ENCODE assay signal across 27 cellular contexts in genomic region chr1:162456324-162456723, GRCh38. TPM values are rescaled to one million over a fixed set of nuclear protein-coding genes. Genes with fewer than 3 reads are reported as not detected.
"Had no signal": no experiment of that assay in that cellular context is flagged by ENCODE, and none has a peak within 500 bp of the region (broad histone marks: within the 10 kb centered on the region; RNA-seq: fewer than 3 reads in every experiment).

No MANE protein-coding gene starts in this region.

- H3K4me1 Mint-ChIP-seq: activated naive CD8-positive, alpha-beta T cell treated with anti-CD3 and anti-CD28 coated beads, Interleukin-2, amount 50 U/mL, for 24 hours; immature natural killer cell; neural crest cell; stimulated activated effector memory CD8-positive, alpha-beta T cell treated with anti-CD3 and anti-CD28 coated beads, Interleukin-12 subunit alpha, Interleukin-12 subunit beta, amount 100 ng/mL, for 72 hours; stimulated activated naive CD8-positive, alpha-beta T cell treated with anti-CD3 and anti-CD28 coated beads, Interleukin-15, amount 100 ng/mL, for 72 hours had no signal

- H3K9me3 ChIP-seq: lower lobe of right lung, mucosa of descending colon, right lobe of liver, tibial artery had no signal

- H3K27ac ChIP-seq: cardiac muscle cell, hepatocyte, lower lobe of right lung, right lobe of liver, skin epidermis, tibial artery had no signal

- H3K9me3 Mint-ChIP-seq: activated naive CD8-positive, alpha-beta T cell treated with anti-CD3 and anti-CD28 coated beads, Interleukin-2, amount 50 U/mL, for 24 hours; dendritic cell treated with granulocyte-macrophage colony-stimulating factor and Interleukin-4, amounts not matched to agents 40 ng/mL and 50 ng/mL, for 4 days; immature natural killer cell; neural crest cell; stimulated activated effector memory CD8-positive, alpha-beta T cell treated with anti-CD3 and anti-CD28 coated beads, Interleukin-12 subunit alpha, Interleukin-12 subunit beta, amount 100 ng/mL, for 72 hours; stimulated activated naive CD8-positive, alpha-beta T cell treated with anti-CD3 and anti-CD28 coated beads, Interleukin-15, amount 100 ng/mL, for 72 hours had no signal

- H3K27ac Mint-ChIP-seq: activated CD4-positive, alpha-beta memory T cell treated with anti-CD3 and anti-CD28 coated beads for 36 hours; activated naive CD8-positive, alpha-beta T cell treated with anti-CD3 and anti-CD28 coated beads, Interleukin-2, amount 50 U/mL, for 24 hours; dendritic cell treated with granulocyte-macrophage colony-stimulating factor and Interleukin-4, amounts not matched to agents 40 ng/mL and 50 ng/mL, for 4 days; immature natural killer cell; stimulated activated effector memory CD8-positive, alpha-beta T cell treated with anti-CD3 and anti-CD28 coated beads, Interleukin-12 subunit alpha, Interleukin-12 subunit beta, amount 100 ng/mL, for 72 hours; stimulated activated naive CD8-positive, alpha-beta T cell treated with anti-CD3 and anti-CD28 coated beads, Interleukin-15, amount 100 ng/mL, for 72 hours had no signal

- H3K4me3 ChIP-seq: cardiac muscle cell, hepatocyte, lower lobe of right lung, mucosa of descending colon, right lobe of liver, skin epidermis, tibial artery had no signal

- H3K4me1 ChIP-seq: lower lobe of right lung, right lobe of liver, tibial artery had no signal

- H3K36me3 Mint-ChIP-seq: activated CD4-positive, alpha-beta memory T cell treated with anti-CD3 and anti-CD28 coated beads for 36 hours; immature natural killer cell; stimulated activated effector memory CD8-positive, alpha-beta T cell treated with anti-CD3 and anti-CD28 coated beads, Interleukin-12 subunit alpha, Interleukin-12 subunit beta, amount 100 ng/mL, for 72 hours had no signal

- H3K27me3 Mint-ChIP-seq: activated CD4-positive, alpha-beta memory T cell treated with anti-CD3 and anti-CD28 coated beads for 36 hours; stimulated activated naive CD8-positive, alpha-beta T cell treated with anti-CD3 and anti-CD28 coated beads, Interleukin-15, amount 100 ng/mL, for 72 hours had no signal

- H3K36me3 ChIP-seq: cardiac muscle cell, lower lobe of right lung, right lobe of liver, tibial artery had no signal

- H3K27me3 ChIP-seq: cardiac muscle cell, hepatocyte, right lobe of liver had no signal

- DNase-seq: activated CD4-positive, alpha-beta memory T cell treated with anti-CD3 and anti-CD28 coated beads for 36 hours; activated CD4-positive, alpha-beta T cell treated with anti-CD3 and anti-CD28 coated beads for 4 hours; activated CD4-positive, CD25-positive, alpha-beta regulatory T cell; activated effector memory CD4-positive, alpha-beta T cell treated with anti-CD3 and anti-CD28 coated beads, Interleukin-2, amount 50 U/mL, for 16 hours; activated naive CD4-positive, alpha-beta T cell treated with anti-CD3 and anti-CD28 coated beads, Interleukin-2, amount 50 U/mL, for 16 hours; activated naive CD8-positive, alpha-beta T cell treated with anti-CD3 and anti-CD28 coated beads, Interleukin-2, amount 50 U/mL, for 24 hours; effector CD4-positive, alpha-beta T cell; glutamatergic neuron; lower lobe of right lung; mesendoderm; mucosa of descending colon; occipital lobe; right lobe of liver; stimulated activated CD4-positive, alpha-beta T cell treated with anti-CD3 and anti-CD28 coated beads, Interleukin-1b, Interleukin-23, amount 100 ng/mL, for 48 hours; stimulated activated naive CD8-positive, alpha-beta T cell treated with anti-CD3 and anti-CD28 coated beads, Interleukin-15, amount 100 ng/mL, for 72 hours; T1000; tibial artery had no signal

- H3K4me3 Mint-ChIP-seq: activated CD4-positive, alpha-beta memory T cell treated with anti-CD3 and anti-CD28 coated beads for 36 hours; activated naive CD8-positive, alpha-beta T cell treated with anti-CD3 and anti-CD28 coated beads, Interleukin-2, amount 50 U/mL, for 24 hours; dendritic cell treated with granulocyte-macrophage colony-stimulating factor and Interleukin-4, amounts not matched to agents 40 ng/mL and 50 ng/mL, for 4 days; immature natural killer cell; neural crest cell; stimulated activated effector memory CD8-positive, alpha-beta T cell treated with anti-CD3 and anti-CD28 coated beads, Interleukin-12 subunit alpha, Interleukin-12 subunit beta, amount 100 ng/mL, for 72 hours; stimulated activated naive CD8-positive, alpha-beta T cell treated with anti-CD3 and anti-CD28 coated beads, Interleukin-15, amount 100 ng/mL, for 72 hours had no signal

RNA-seq across cellular contexts. Expression of gene SH2D1B, which starts 44.4 kb away (rescaled TPM):
- total RNA-seq: activated CD4-positive, alpha-beta memory T cell treated with anti-CD3 and anti-CD28 coated beads for 36 hours; cerebellum; frontal cortex; hepatocyte; kidney epithelial cell; neural crest cell; occipital lobe had no signal
- polyA plus RNA-seq: hepatocyte had no signal
